In genomic region chr18:48832961-48833700, GRCh38 we compare ENCODE assay signal across 8 cellular contexts.
A peak's percentile ranks its signal among the peaks of the same experiment; 100 is the strongest.
DNase-seq lines count a peak whose midpoint lies in the region; ATAC-seq and TF ChIP-seq lines count a peak whose summit lies in the region.

No MANE protein-coding gene starts in this region.

- TF ChIP-seq EP300 in esophagus muscularis mucosa (IDR thresholded peaks at IDR 0.05), result no peak

- H4K91ac ChIP-seq in mesenchymal stem cell (ENCODE audit: low read length), result peak overlapping the region; percentile 88

- H3K27ac Mint-ChIP-seq in MCF 10A (ENCODE audit: low read depth, unreplicated experiment), result peak overlapping the region; percentile 88

- no peaks in the 10 kb centered on the region for H3K9me3 Mint-ChIP-seq in MCF 10A (ENCODE audit: unreplicated experiment)

- peak overlapping the region; percentile 69 to 92 for H2BK12ac ChIP-seq in mesenchymal stem cell (ENCODE audit: low read length in 2 of 2)

- H3K36me3 Mint-ChIP-seq in MCF 10A (ENCODE audit: insufficient read depth, unreplicated experiment), result peaks cover 29% of the 10 kb centered on the region

- peak overlapping the region; percentile 93 for H3K27ac ChIP-seq in mesenchymal stem cell (ENCODE audit: low read length, poor library complexity, severe bottlenecking)
- peak overlapping the region in 1 of 4 donors; percentile 51 for H3K27ac ChIP-seq in esophagus muscularis mucosa (replicated peaks in 1 of 4)

- H2BK120ac ChIP-seq in mesenchymal stem cell (ENCODE audit: low read depth, low read length), result peak overlapping the region; percentile 96

- no TSS peak for BruUV-seq in MCF 10A (replicated peaks; lab: Mats Ljungman, UMichigan)

- H3K4me3 ChIP-seq in mesenchymal stem cell (ENCODE audit: insufficient read depth in 1 of 2, low read depth in 1 of 2, low read length in 2 of 2) (no peak overlapping the region), esophagus muscularis mucosa (no peak overlapping the region)

- peak overlapping the region; percentile 70 for H4K8ac ChIP-seq in mesenchymal stem cell (ENCODE audit: low read length)

- peak overlapping the region in 1 of 2 experiments; percentile 6 for H3K23ac ChIP-seq in mesenchymal stem cell (ENCODE audit: low read length in 2 of 2)

- H2BK15ac ChIP-seq in mesenchymal stem cell (ENCODE audit: low read depth, poor library complexity, severe bottlenecking), result peak overlapping the region; percentile 92

- no peak overlapping the region for H2AFZ ChIP-seq in mesenchymal stem cell (ENCODE audit: low read depth, low read length)

- H3K4me1 Mint-ChIP-seq in MCF 10A (ENCODE audit: insufficient read depth, unreplicated experiment), result peaks cover 45% of the 10 kb centered on the region

- H3K4me1 ChIP-seq in mesenchymal stem cell (ENCODE audit: control insufficient read depth, insufficient read depth, low read depth, low read length) (peaks cover 68% of the 10 kb centered on the region), esophagus muscularis mucosa (peaks cover 45 to 55% (median 49%) of the 10 kb centered on the region in 4 donors)

- H3K18ac ChIP-seq in mesenchymal stem cell (ENCODE audit: low read depth in 1 of 2, low read length in 2 of 2), result peak overlapping the region; percentile 23 to 61

- peak; percentile 46 for DNase-seq in stimulated activated CD4-positive, alpha-beta T cell treated with anti-CD3 and anti-CD28 coated beads, Interleukin-15, amount 100 ng/mL, for 24 hours
- DNase-seq in stimulated activated CD4-positive, alpha-beta T cell treated with anti-CD3 and anti-CD28 coated beads, Interleukin-4, amount 100 ng/mL, for 24 hours, result no peak
- peak; percentile 91 for DNase-seq in RKO (ENCODE audit: low spot score)
- peak; percentile 98 for DNase-seq in MCF 10A (ENCODE audit: unreplicated experiment)
- peak; percentile 73 for DNase-seq in mesenchymal stem cell
- DNase-seq in esophagus muscularis mucosa (ENCODE audit: extremely low spot score), result no peak

- peak overlapping the region; percentile 73 for H2AK5ac ChIP-seq in mesenchymal stem cell (ENCODE audit: low read length, severe bottlenecking)

- peak overlapping the region; percentile 62 to 66 for H3K4ac ChIP-seq in mesenchymal stem cell (ENCODE audit: low read depth in 1 of 2, low read length in 2 of 2)

- WGBS in mesenchymal stem cell, result 56% methylated on average over 9 of the region's 15 CpGs
- 72% methylated on average over 14 of the region's 15 CpGs for WGBS in esophagus muscularis mucosa

- peak overlapping the region in 1 of 2 experiments; percentile 68 for H3K14ac ChIP-seq in mesenchymal stem cell (ENCODE audit: low read length in 2 of 2)

- no peak for TF ChIP-seq CTCF in MCF 10A (IDR thresholded peaks at IDR 0.05; ENCODE audit: unreplicated experiment)
- no peak for TF ChIP-seq CTCF in esophagus muscularis mucosa (IDR thresholded peaks at IDR 0.05)

- POLR2A ChIA-PET in MCF 10A (lab: Yijun Ruan, JAX), result interaction anchor here (0.6 to 2.0 kb wide), 9 partner anchors 8 to 627 kb away, joined by 3 to 9 read pairs (median 3); partner anchors contain the start of gene DYM

- peak overlapping the region; percentile 72 for H2BK5ac ChIP-seq in mesenchymal stem cell (ENCODE audit: low read depth, low read length, poor library complexity, severe bottlenecking)

- H3K4me3 Mint-ChIP-seq in MCF 10A (ENCODE audit: unreplicated experiment), result peak overlapping the region; percentile 67

- no peak overlapping the region for H3K9ac ChIP-seq in mesenchymal stem cell (ENCODE audit: low read length)

- peaks cover 34% of the 10 kb centered on the region for H3K79me1 ChIP-seq in mesenchymal stem cell (replicated peaks; ENCODE audit: low read length, poor library complexity, severe bottlenecking)

- peak overlapping the region; percentile 36 for H3K4me2 ChIP-seq in mesenchymal stem cell (ENCODE audit: low read length, poor library complexity, severe bottlenecking)

- CTCF ChIA-PET in MCF 10A (lab: Yijun Ruan, JAX), result interaction anchor here (0.6 to 1.9 kb wide), 5 partner anchors 23 to 621 kb away, joined by 3 to 5 read pairs (median 4); no protein-coding TSS in a partner anchor

- intact Hi-C loops in MCF 10A (cut with micrococcal nuclease), result loop anchor here (5.0 kb wide), 2 partner anchors 56 to 156 kb away; no protein-coding TSS in a partner anchor
- intact Hi-C loops in esophagus muscularis mucosa (cut with DNase I), result no loop called here

- H3K36me3 ChIP-seq in mesenchymal stem cell (ENCODE audit: control insufficient read depth in 1 of 2, insufficient read depth in 2 of 2, low read depth in 1 of 2, low read length in 2 of 2), result peaks cover 6 to 22% of the 10 kb centered on the region in 2 experiments
- peaks cover 0 to 18% (median 6%) of the 10 kb centered on the region in 4 donors for H3K36me3 ChIP-seq in esophagus muscularis mucosa

- no peak for TF ChIP-seq POLR2A in esophagus muscularis mucosa (IDR thresholded peaks at IDR 0.05; ENCODE audit: low read depth)

- ATAC-seq in HG02852 (IDR thresholded peaks at IDR 0.05; ENCODE audit: unreplicated experiment) (no peak), GM18861 (IDR thresholded peaks at IDR 0.05; ENCODE audit: unreplicated experiment) (no peak)

- H3K27me3 Mint-ChIP-seq in MCF 10A (ENCODE audit: insufficient read depth, unreplicated experiment), result no peaks in the 10 kb centered on the region

- H3K27me3 ChIP-seq in mesenchymal stem cell (ENCODE audit: control insufficient read depth in 1 of 2, insufficient read depth in 1 of 2, low read length in 2 of 2) (no peaks in the 10 kb centered on the region), esophagus muscularis mucosa (no peaks in the 10 kb centered on the region)

- H3K9me3 ChIP-seq in mesenchymal stem cell (ENCODE audit: control insufficient read depth, low read length) (no peaks in the 10 kb centered on the region), esophagus muscularis mucosa (no peaks in the 10 kb centered on the region)

Comparison
In these comparisons a context has a peak if more than half of its experiments do, and no peak if none do; other contexts are left out.
1. DNase-seq: peak in stimulated activated CD4-positive, alpha-beta T cell treated with anti-CD3 and anti-CD28 coated beads, Interleukin-15, amount 100 ng/mL, for 24 hours (single experiment), RKO (single experiment), MCF 10A (single experiment) and mesenchymal stem cell (single experiment); none in stimulated activated CD4-positive, alpha-beta T cell treated with anti-CD3 and anti-CD28 coated beads, Interleukin-4, amount 100 ng/mL, for 24 hours (single experiment) and esophagus muscularis mucosa (single experiment).